ENCODE assay signal across 8 cellular contexts in genomic region chr15:60005352-60006202, GRCh38. TPM values are rescaled to one million over a fixed set of nuclear protein-coding genes. Genes with fewer than 3 reads are reported as not detected.
DNase-seq lines count a peak whose midpoint lies in the region; ATAC-seq and TF ChIP-seq lines count a peak whose summit lies in the region.

No MANE protein-coding gene starts in this region.

- H2AFZ ChIP-seq in PC-9, result peak overlapping the region; percentile 80

- intact Hi-C loops in PC-9 (cut with micrococcal nuclease; ENCODE audit: unreplicated experiment), result loop anchor here (1.0 to 10.0 kb wide), 6 partner anchors 86 to 281 kb away; no protein-coding TSS in a partner anchor
- intact Hi-C loops in esophagus muscularis mucosa (cut with DNase I), result no loop called here

- peaks cover 16% of the 10 kb centered on the region for H3F3A ChIP-seq in PC-9 (ENCODE audit: insufficient read depth, low read depth)

- H3K4me1 ChIP-seq in PC-9 (replicated peaks; ENCODE audit: insufficient read depth) (peaks cover 28% of the 10 kb centered on the region), esophagus muscularis mucosa (peaks cover 33 to 47% (median 36%) of the 10 kb centered on the region in 4 donors), rectal smooth muscle tissue (ENCODE audit: control insufficient read depth, insufficient read depth, low read length) (peaks cover 3% of the 10 kb centered on the region)

- no peaks in the 10 kb centered on the region for H3K9me2 ChIP-seq in PC-9 (ENCODE audit: insufficient read depth)

- CTCF ChIA-PET in PC-9 (lab: Charles Lee), result interaction anchor here (0.7 to 1.5 kb wide), 2 partner anchors 86 to 124 kb away, joined by 3 to 4 read pairs; no protein-coding TSS in a partner anchor

- 1% methylated on average over 29 of the region's 77 CpGs for WGBS in esophagus muscularis mucosa

- BruUV-seq in PC-9 (replicated peaks; lab: Mats Ljungman, UMichigan), result TSS peak; percentile 5

- H3K4me3 ChIP-seq in PC-9, result peak overlapping the region; percentile 82
- H3K4me3 ChIP-seq in esophagus muscularis mucosa, result peak overlapping the region; percentile 44 to 59 (median 49)
- peak overlapping the region; percentile 64 for H3K4me3 ChIP-seq in rectal smooth muscle tissue (ENCODE audit: low read length)

- peak overlapping the region; percentile 81 for H3K4me2 ChIP-seq in PC-9

- no peak overlapping the region for H3K9ac ChIP-seq in rectal smooth muscle tissue (ENCODE audit: low read length)

- ATAC-seq in GM21576 (IDR thresholded peaks at IDR 0.05; ENCODE audit: unreplicated experiment), result peak; percentile 9
- no peak for ATAC-seq in GM18858 (IDR thresholded peaks at IDR 0.05; ENCODE audit: unreplicated experiment)

- H3K27ac ChIP-seq in PC-9, result peak overlapping the region; percentile 95
- no peak overlapping the region for H3K27ac ChIP-seq in esophagus muscularis mucosa (replicated peaks in 1 of 4)
- no peak overlapping the region for H3K27ac ChIP-seq in rectal smooth muscle tissue (ENCODE audit: low read depth, low read length)
- no peak overlapping the region for H3K27ac ChIP-seq in substantia nigra (ENCODE audit: low read depth, low read length, poor library complexity, severe bottlenecking)

- no peaks in the 10 kb centered on the region for H3K36me3 ChIP-seq in PC-9 (ENCODE audit: low read depth)
- no peaks in the 10 kb centered on the region for H3K36me3 ChIP-seq in esophagus muscularis mucosa
- no peaks in the 10 kb centered on the region for H3K36me3 ChIP-seq in rectal smooth muscle tissue (ENCODE audit: control insufficient read depth, insufficient read depth, low read length)

- H4K20me1 ChIP-seq in PC-9 (ENCODE audit: insufficient read depth), result no peaks in the 10 kb centered on the region

- TF ChIP-seq CTCF in PC-9 (conservative IDR thresholded peaks at IDR 0.05), result no peak
- no peak for TF ChIP-seq CTCF in esophagus muscularis mucosa (IDR thresholded peaks at IDR 0.05)

- peaks cover 11% of the 10 kb centered on the region for H3K79me2 ChIP-seq in PC-9 (ENCODE audit: low read depth)

- no peaks in the 10 kb centered on the region for H3K27me3 ChIP-seq in PC-9 (ENCODE audit: insufficient read depth, low read depth)
- H3K27me3 ChIP-seq in esophagus muscularis mucosa, result peaks cover 0 to 100% (median 94%) of the 10 kb centered on the region in 4 donors
- H3K27me3 ChIP-seq in rectal smooth muscle tissue (ENCODE audit: control insufficient read depth, insufficient read depth, low read length), result peaks cover 46% of the 10 kb centered on the region

- no peaks in the 10 kb centered on the region for H3K9me3 ChIP-seq in PC-9 (ENCODE audit: insufficient read depth, low read depth)
- H3K9me3 ChIP-seq in esophagus muscularis mucosa, result no peaks in the 10 kb centered on the region

- POLR2A ChIA-PET in PC-9 (lab: Charles Lee; ENCODE audit: unreplicated experiment), result interaction anchor here (0.6 to 0.7 kb wide), 2 partner anchors 34 to 82 kb away, joined by 3 to 6 read pairs; no protein-coding TSS in a partner anchor

- peak; percentile 33 to 34 for DNase-seq in PC-9
- no peak for DNase-seq in esophagus muscularis mucosa (ENCODE audit: extremely low spot score)
- no peak for DNase-seq in globus pallidus (ENCODE audit: low spot score)
- DNase-seq in substantia nigra (lab: John Stamatoyannopoulos, UW), result no peak
- no peak for DNase-seq in NCI-H524 (lab: John Stamatoyannopoulos, UW)

- no peak for TF ChIP-seq POLR2A in esophagus muscularis mucosa (IDR thresholded peaks at IDR 0.05; ENCODE audit: low read depth)

- TF ChIP-seq EP300 in esophagus muscularis mucosa (IDR thresholded peaks at IDR 0.05), result no peak

RNA-seq across cellular contexts. Expression of gene FOXB1, which starts 1.5 kb away (rescaled TPM):
- total RNA-seq in PC-9 (2021) (2.2 and 2.7 TPM in 2 replicates), esophagus muscularis mucosa (not detected)

Comparison
In these comparisons a context has a peak if more than half of its experiments do, and no peak if none do; other contexts are left out.
1. DNase-seq: peak in PC-9 (2 of 2); none in esophagus muscularis mucosa (single experiment), globus pallidus (single experiment), substantia nigra (0 of 49) and NCI-H524 (0 of 2).
2. Peak in every context shown above with its lines, with median percentiles within 50 percentile points of each other: H3K4me3 ChIP-seq.